In the genomic region with DNA sequence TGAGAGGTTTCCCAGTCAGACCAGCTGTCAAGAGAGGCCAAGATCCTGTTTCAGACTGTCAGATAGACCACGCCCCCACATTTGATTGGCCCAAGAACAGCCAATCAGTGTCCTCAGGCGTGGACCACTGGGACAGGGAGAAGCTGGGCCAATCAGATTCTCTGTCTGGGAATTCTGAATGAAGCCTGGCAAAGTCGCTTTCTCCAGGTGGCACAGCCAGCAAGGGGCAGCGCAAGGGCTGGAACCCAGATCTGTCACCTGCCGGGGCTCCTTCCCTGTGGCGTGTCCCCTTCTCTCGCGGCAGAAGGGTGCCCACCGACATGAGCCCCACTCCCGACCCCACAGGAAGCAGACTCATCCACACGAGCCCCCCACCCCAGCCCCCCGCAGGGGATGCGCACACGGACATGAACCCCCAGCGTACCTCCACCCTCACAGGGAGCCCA, we compare ENCODE assay signal across 9 cellular contexts. TPM values are rescaled to one million over a fixed set of nuclear protein-coding genes. Genes with fewer than 3 reads are reported as not detected.
A peak's percentile ranks its signal among the peaks of the same experiment; 100 is the strongest.
DNase-seq lines count a peak whose midpoint lies in the region; ATAC-seq and TF ChIP-seq lines count a peak whose summit lies in the region.
"Had no signal": no experiment of that assay in that cellular context is flagged by ENCODE, and none has a peak within 500 bp of the region (broad histone marks: within the 10 kb centered on the region; RNA-seq: fewer than 3 reads in every experiment).

No MANE protein-coding gene starts in this region.

- H2AK5ac ChIP-seq in neuronal stem cell (ENCODE audit: low read depth, low read length) = no peak overlapping the region

- no peak overlapping the region for H2BK12ac ChIP-seq in neuronal stem cell (ENCODE audit: low read length)

- no peak for TF ChIP-seq CTCF in brain microvascular endothelial cell (IDR thresholded peaks at IDR 0.05; ENCODE audit: low read depth, low read length, missing control alignments)

- no peaks in the 10 kb centered on the region for H3K4me1 ChIP-seq in GM23248 (ENCODE audit: insufficient read depth)
- peaks cover 2 to 4% of the 10 kb centered on the region in 2 donors for H3K4me1 ChIP-seq in neuronal stem cell (ENCODE audit: control insufficient read depth in 2 of 2, insufficient read depth in 1 of 2, low read depth in 1 of 2, low read length in 2 of 2)

- in situ Hi-C loops in GM23248 (cut with MboI) = no loop called here
- in situ Hi-C loops in brain microvascular endothelial cell (cut with HindIII; ENCODE audit: low pct_ligation_motif_present, low sequenced_read_pairs) = no loop called here

- no peak overlapping the region for H3K23ac ChIP-seq in neuronal stem cell (ENCODE audit: low read depth, low read length, poor library complexity)

- H3K36me3 ChIP-seq in GM23248 (ENCODE audit: low read depth) (no peaks in the 10 kb centered on the region), brain microvascular endothelial cell (replicated peaks) (no peaks in the 10 kb centered on the region), neuronal stem cell (replicated peaks in 1 of 2; ENCODE audit: control insufficient read depth in 2 of 2, insufficient read depth in 2 of 2, low read length in 2 of 2) (no peaks in the 10 kb centered on the region)

- no peak overlapping the region for H2BK5ac ChIP-seq in neuronal stem cell (ENCODE audit: low read length)

- H4K91ac ChIP-seq in neuronal stem cell (ENCODE audit: low read depth, low read length, poor library complexity) = no peak overlapping the region

- H2AFZ ChIP-seq in GM23248 (no peak overlapping the region), neuronal stem cell (ENCODE audit: low read length) (no peak overlapping the region)

- WGBS in GM23248 (ENCODE audit: low coverage in 1 of 2, low lambda C conversion rate in 2 of 2, missing lambda C conversion rate in 2 of 2), 2 experiments = 61 to 66% methylated on average over 8 to 15 of the region's 15 CpGs
- WGBS in neuronal stem cell (ENCODE audit: extremely low coverage in 2 of 2, insufficient read length in 2 of 2, insufficient replicate concordance in 1 of 2), 2 donors = no CpG with 5 or more reads among the region's 15 CpGs

- no peak overlapping the region for H2BK15ac ChIP-seq in neuronal stem cell (ENCODE audit: low read length)

- no peaks in the 10 kb centered on the region for H3F3A ChIP-seq in GM23248 (ENCODE audit: insufficient read depth)

- peaks cover 4% of the 10 kb centered on the region for H3K4me1 Mint-ChIP-seq in activated naive CD8-positive, alpha-beta T cell treated with anti-CD3 and anti-CD28 coated beads, Interleukin-2, amount 50 U/mL, for 24 hours

- H3K27me3 ChIP-seq in GM23248 (replicated peaks; ENCODE audit: insufficient read depth) (no peaks in the 10 kb centered on the region), brain microvascular endothelial cell (replicated peaks) (no peaks in the 10 kb centered on the region), neuronal stem cell (ENCODE audit: control insufficient read depth in 3 of 3, insufficient read depth in 3 of 3, low read depth in 1 of 3, low read length in 3 of 3) (no peaks in the 10 kb centered on the region)

- no peak overlapping the region for H3K14ac ChIP-seq in neuronal stem cell (ENCODE audit: low read length)

- H3K79me1 ChIP-seq in neuronal stem cell (ENCODE audit: low read depth, low read length) = no peaks in the 10 kb centered on the region

- H3K9ac ChIP-seq in GM23248 (no peak overlapping the region), neuronal stem cell (ENCODE audit: low read depth, low read length, poor library complexity) (no peak overlapping the region)

- H3K9me3 ChIP-seq in GM23248 (ENCODE audit: low read depth) = no peaks in the 10 kb centered on the region
- H3K9me3 ChIP-seq in neuronal stem cell (replicated peaks in 1 of 2; ENCODE audit: control insufficient read depth in 2 of 2, insufficient read depth in 1 of 2, low read depth in 1 of 2, low read length in 2 of 2) = no peaks in the 10 kb centered on the region

- no peaks in the 10 kb centered on the region for H3K79me2 ChIP-seq in GM23248 (ENCODE audit: insufficient read depth)

- H3K4me2 ChIP-seq in GM23248 (ENCODE audit: unreplicated experiment) (no peak overlapping the region), neuronal stem cell (ENCODE audit: insufficient read depth, low read length, poor library complexity, severe bottlenecking) (no peak overlapping the region)

- H3K4me3 Mint-ChIP-seq in activated naive CD8-positive, alpha-beta T cell treated with anti-CD3 and anti-CD28 coated beads, Interleukin-2, amount 50 U/mL, for 24 hours = no peak overlapping the region
- H3K4me3 Mint-ChIP-seq: activated naive CD4-positive, alpha-beta T cell treated with anti-CD3 and anti-CD28 coated beads, Interleukin-2, amount 50 U/mL, for 24 hours had no signal

- H3K4ac ChIP-seq in neuronal stem cell (ENCODE audit: low read length) = no peak overlapping the region

- DNase-seq in GM23248 (peak; percentile 54), NCI-H2107 (lab: John Stamatoyannopoulos, UW) (peak; percentile 72), brain microvascular endothelial cell (peak; percentile 61), neuronal stem cell (ENCODE audit: low spot score) (peak; percentile 43), cortex of kidney (lab: John Stamatoyannopoulos, UW) (no peak), KG1 (lab: John Stamatoyannopoulos, UW) (no peak)
- no peak for DNase-seq in stimulated activated naive CD8-positive, alpha-beta T cell treated with anti-CD3 and anti-CD28 coated beads, Interleukin-15, Interleukin-2, amounts not matched to agents 100 U/mL and 50 U/mL, for 24 hours
- no peak for DNase-seq in activated naive CD8-positive, alpha-beta T cell treated with anti-CD3 and anti-CD28 coated beads, Interleukin-2, amount 50 U/mL, for 24 hours

- H3K36me3 Mint-ChIP-seq in activated naive CD8-positive, alpha-beta T cell treated with anti-CD3 and anti-CD28 coated beads, Interleukin-2, amount 50 U/mL, for 24 hours (ENCODE audit: low read depth) = no peaks in the 10 kb centered on the region
- H3K36me3 Mint-ChIP-seq: activated naive CD4-positive, alpha-beta T cell treated with anti-CD3 and anti-CD28 coated beads, Interleukin-2, amount 50 U/mL, for 24 hours had no signal

- no peaks in the 10 kb centered on the region for H3K9me2 ChIP-seq in GM23248 (ENCODE audit: insufficient read depth)

- H3K4me3 ChIP-seq in GM23248 = no peak overlapping the region
- no peak overlapping the region for H3K4me3 ChIP-seq in brain microvascular endothelial cell (ENCODE audit: low read depth, low read length)
- no peak overlapping the region for H3K4me3 ChIP-seq in neuronal stem cell (ENCODE audit: low read length in 2 of 2)

- no peak overlapping the region for H3K18ac ChIP-seq in neuronal stem cell (ENCODE audit: low read length)

- ATAC-seq in stimulated activated naive CD8-positive, alpha-beta T cell treated with anti-CD3 and anti-CD28 coated beads, Interleukin-15, Interleukin-2, amounts not matched to agents 100 U/mL and 50 U/mL, for 24 hours = no peak
- ATAC-seq in activated naive CD8-positive, alpha-beta T cell treated with anti-CD3 and anti-CD28 coated beads, Interleukin-2, amount 50 U/mL, for 24 hours = no peak

- no peaks in the 10 kb centered on the region for H3K9me3 Mint-ChIP-seq in activated naive CD8-positive, alpha-beta T cell treated with anti-CD3 and anti-CD28 coated beads, Interleukin-2, amount 50 U/mL, for 24 hours
- H3K9me3 Mint-ChIP-seq: activated naive CD4-positive, alpha-beta T cell treated with anti-CD3 and anti-CD28 coated beads, Interleukin-2, amount 50 U/mL, for 24 hours had no signal

- no peak overlapping the region for H2BK120ac ChIP-seq in neuronal stem cell (ENCODE audit: low read depth, low read length)

- peaks cover 5% of the 10 kb centered on the region for H3K27me3 Mint-ChIP-seq in activated naive CD8-positive, alpha-beta T cell treated with anti-CD3 and anti-CD28 coated beads, Interleukin-2, amount 50 U/mL, for 24 hours
- H3K27me3 Mint-ChIP-seq: activated naive CD4-positive, alpha-beta T cell treated with anti-CD3 and anti-CD28 coated beads, Interleukin-2, amount 50 U/mL, for 24 hours had no signal

- H4K20me1 ChIP-seq in GM23248 (ENCODE audit: insufficient read depth) = no peaks in the 10 kb centered on the region

- H3K27ac Mint-ChIP-seq in activated naive CD8-positive, alpha-beta T cell treated with anti-CD3 and anti-CD28 coated beads, Interleukin-2, amount 50 U/mL, for 24 hours = no peak overlapping the region
- H3K27ac Mint-ChIP-seq: activated naive CD4-positive, alpha-beta T cell treated with anti-CD3 and anti-CD28 coated beads, Interleukin-2, amount 50 U/mL, for 24 hours had no signal

- H4K8ac ChIP-seq in neuronal stem cell (ENCODE audit: low read depth, low read length) = no peak overlapping the region

- H3K27ac ChIP-seq in GM23248 (no peak overlapping the region), brain microvascular endothelial cell (no peak overlapping the region), neuronal stem cell (replicated peaks; ENCODE audit: low read length) (no peak overlapping the region)

RNA-seq across cellular contexts. Expression of a gene that starts 6.3 kb away (rescaled TPM):
- 0.89 and 2.4 TPM in 2 replicates for total RNA-seq in GM23248 (2014; rRNA removed; shearing (Covaris generic))
- polyA plus RNA-seq in GM23248 (2016; fragmentation: Nextera tagmentation; extraction: Ambion mirVana) = 0.16 and 0.30 TPM in 2 replicates
- 3.8 TPM for polyA plus RNA-seq in neuronal stem cell (2013, experiment 1 of 2)
- 3.7 TPM for polyA plus RNA-seq in neuronal stem cell (2013, experiment 2 of 2)

Comparison
In these comparisons a context has a peak if more than half of its experiments do, and no peak if none do; other contexts are left out.
1. DNase-seq: peak in GM23248 (single experiment), NCI-H2107 (single experiment), brain microvascular endothelial cell (single experiment) and neuronal stem cell (single experiment); none in stimulated activated naive CD8-positive, alpha-beta T cell treated with anti-CD3 and anti-CD28 coated beads, Interleukin-15, Interleukin-2, amounts not matched to agents 100 U/mL and 50 U/mL, for 24 hours (single experiment), cortex of kidney (single experiment), activated naive CD8-positive, alpha-beta T cell treated with anti-CD3 and anti-CD28 coated beads, Interleukin-2, amount 50 U/mL, for 24 hours (single experiment) and KG1 (single experiment).